7 cellular contexts compared by ENCODE assay signal in the genomic region with DNA sequence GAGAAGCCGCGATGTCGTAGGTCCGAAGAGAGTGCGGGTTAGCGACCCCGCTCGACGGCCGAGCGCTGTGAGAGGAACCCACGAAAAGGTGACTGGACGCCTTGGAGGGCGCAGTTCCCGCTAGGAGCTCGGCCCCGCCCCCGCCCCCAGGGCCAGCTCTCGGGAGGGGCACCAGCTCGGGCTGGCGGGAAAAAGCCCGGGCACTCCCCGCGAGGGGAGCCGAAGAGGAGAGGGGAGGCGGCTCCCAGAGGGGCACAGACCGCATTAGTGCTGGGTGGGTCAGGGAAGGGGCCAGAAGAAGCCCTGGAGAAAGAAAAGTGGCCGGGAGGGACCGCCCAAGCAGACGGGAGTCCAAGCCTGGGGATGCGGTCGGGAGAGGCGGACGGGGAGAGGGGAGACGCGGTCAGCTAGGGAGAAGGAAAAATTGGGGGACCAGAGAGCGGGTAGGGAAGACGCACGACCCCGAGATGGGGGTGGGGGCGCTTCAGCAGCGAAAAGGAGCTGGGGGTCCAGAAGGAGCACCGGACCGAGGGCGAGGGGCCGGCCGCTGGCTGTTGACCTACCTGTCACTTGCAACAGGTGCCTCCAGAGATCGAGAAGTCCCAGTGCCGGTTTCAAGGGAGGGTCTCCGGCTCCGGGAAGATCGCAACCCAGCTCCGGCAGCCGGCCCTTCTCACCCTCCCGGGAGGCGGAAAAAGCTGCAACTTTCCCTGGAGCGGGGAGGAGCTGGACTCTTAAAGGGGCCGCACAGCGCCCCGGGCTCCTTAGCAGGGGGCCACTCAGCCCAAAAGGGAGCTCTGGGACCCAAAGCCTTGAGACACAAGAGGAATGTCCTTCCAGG. TPM values are rescaled to one million over a fixed set of nuclear protein-coding genes. Genes with fewer than 3 reads are reported as not detected.
A peak's percentile ranks its signal among the peaks of the same experiment; 100 is the strongest.
DNase-seq lines count a peak whose midpoint lies in the region; ATAC-seq and TF ChIP-seq lines count a peak whose summit lies in the region.

A gene (minus strand): TSS at position 681 of the 841 bp plus-strand sequence. CDS start 30,084 bp downstream, outside the sequence.

- intact Hi-C loops in heart right ventricle (cut with DNase I) (no loop called here), posterior vena cava (cut with DNase I) (loop anchor here in 1 of 2 donors (2.0 kb wide), 1 partner anchor 47 kb away; no protein-coding TSS in a partner anchor)

- peak; percentile 34 to 87 (median 80) for ATAC-seq in heart right ventricle

- WGBS in heart right ventricle, 2 donors = 1% methylated on average over 49 to 59 of the region's 60 CpGs

- peak; percentile 80 for DNase-seq in H7
- DNase-seq in SW480 (ENCODE audit: low spot score) = peak; percentile 17
- peak; percentile 3 to 29 for DNase-seq in heart right ventricle
- peak; percentile 82 for DNase-seq in posterior vena cava (ENCODE audit: low spot score)
- DNase-seq in Kasumi-1 (lab: John Stamatoyannopoulos, UW) = no peak
- DNase-seq in stimulated activated CD8-positive, alpha-beta memory T cell treated with anti-CD3 and anti-CD28 coated beads, Interleukin-4, amount 100 ng/mL, for 48 hours = no peak
- DNase-seq in midbrain (lab: John Stamatoyannopoulos, UW) = no peak

- TF ChIP-seq CTCF in heart right ventricle (IDR thresholded peaks at IDR 0.05) = no peak

- H3K9me3 ChIP-seq in heart right ventricle = no peaks in the 10 kb centered on the region

- H3K27me3 ChIP-seq in H7 (ENCODE audit: control insufficient read depth, insufficient read depth, low read length) (peaks cover 33% of the 10 kb centered on the region), heart right ventricle (peaks cover 0 to 59% (median 0%) of the 10 kb centered on the region in 7 donors)

- H3K36me3 ChIP-seq in H7 (replicated peaks; ENCODE audit: control insufficient read depth, insufficient read depth, low read length) (no peaks in the 10 kb centered on the region), heart right ventricle (no peaks in the 10 kb centered on the region)

- H3K4me3 ChIP-seq in H7 (ENCODE audit: insufficient read depth, low read depth, low read length) (peak within 1 kb of the TSS; percentile 57), heart right ventricle (peak within 1 kb of the TSS; percentile 54 to 73 (median 66))

- peak within 1 kb of the TSS in 5 of 10 donors; percentile 41 to 62 (median 53) for H3K27ac ChIP-seq in heart right ventricle

- no peaks in the 10 kb centered on the region for H3K4me1 ChIP-seq in heart right ventricle

RNA-seq across cellular contexts. Expression of the gene that starts here (rescaled TPM):
- total RNA-seq in H7 (2014; rRNA removed; shearing (Covaris generic)) = 1.2 and 2.4 TPM in 2 replicates
- total RNA-seq in heart right ventricle = 1 to 10 TPM in 9 of 10 donors, under 1 TPM in 1; 0.95 to 4.0 (median 2.0) TPM
- polyA plus RNA-seq in heart right ventricle = 1 to 10 TPM; 2.1 to 3.1 TPM
- 10 to 100 TPM in 1 of 2 donors, 1 to 10 TPM in 1; 7.1 to 10.6 TPM for total RNA-seq in posterior vena cava

Comparison
In these comparisons a context has a peak if more than half of its experiments do, and no peak if none do; other contexts are left out.
1. DNase-seq: peak in H7 (single experiment), SW480 (single experiment), heart right ventricle (2 of 2) and posterior vena cava (single experiment); none in Kasumi-1 (0 of 2), stimulated activated CD8-positive, alpha-beta memory T cell treated with anti-CD3 and anti-CD28 coated beads, Interleukin-4, amount 100 ng/mL, for 48 hours (single experiment) and midbrain (single experiment).